Comparison of ENCODE assay signal across 7 cellular contexts in genomic region chr9:83824986-83825623, GRCh38. TPM values are rescaled to one million over a fixed set of nuclear protein-coding genes. Genes with fewer than 3 reads are reported as not detected.
DNase-seq lines count a peak whose midpoint lies in the region; ATAC-seq and TF ChIP-seq lines count a peak whose summit lies in the region.
"Not testable (repeated sequence)": the region's sequence is repeated elsewhere in the genome, so short reads cannot be mapped to it uniquely, and the experiment has no call there.

No MANE protein-coding gene starts in this region.

- H3K4me3 ChIP-seq in RWPE2 (ENCODE audit: severe bottlenecking): not testable (repeated sequence)

- H3K36me3 ChIP-seq in RWPE2 (ENCODE audit: low read depth): not testable (repeated sequence)

- H3K9me3 ChIP-seq in RWPE2 (ENCODE audit: severe bottlenecking): not testable (repeated sequence)

- not testable (repeated sequence) for H3K27me3 ChIP-seq in RWPE2 (ENCODE audit: insufficient read depth, poor library complexity, severe bottlenecking)

- not testable (repeated sequence) for TF ChIP-seq CTCF in RWPE2 (IDR thresholded peaks at IDR 0.05; ENCODE audit: poor library complexity, severe bottlenecking)

- DNase-seq in AG08396 (ENCODE audit: low spot score): peak; percentile 35
- peak; percentile 17 for DNase-seq in GM04504 (ENCODE audit: low read depth)
- DNase-seq in M059J (ENCODE audit: low read depth): peak; percentile 79
- not testable (repeated sequence) for DNase-seq in RWPE2 (ENCODE audit: low spot score)
- peak; percentile 30 for DNase-seq in amniotic stem cell (lab: John Stamatoyannopoulos, UW)
- peak; percentile 0 for DNase-seq in epithelial cell of prostate (ENCODE audit: low read depth, low spot score)
- DNase-seq in hepatic stellate cell (ENCODE audit: low spot score): peak; percentile 16

- peak; percentile 59; the same call in 2 of the 3 replicates for ATAC-seq in RWPE2 (ENCODE audit: low read depth)

- not testable (repeated sequence) for H3K4me1 ChIP-seq in RWPE2 (ENCODE audit: insufficient read depth, poor library complexity, severe bottlenecking)

- H3K27ac ChIP-seq in RWPE2 (ENCODE audit: poor library complexity, severe bottlenecking); epithelial cell of prostate: not testable (repeated sequence)

RNA-seq across cellular contexts. Expression of gene GKAP1, which starts 7.5 kb away (rescaled TPM):
- total RNA-seq in M059J (2014; rRNA removed; shearing (Covaris generic)): 4.6 and 9.6 TPM in 2 replicates
